Comparison of ENCODE assay signal across 18 cellular contexts in the genomic region with DNA sequence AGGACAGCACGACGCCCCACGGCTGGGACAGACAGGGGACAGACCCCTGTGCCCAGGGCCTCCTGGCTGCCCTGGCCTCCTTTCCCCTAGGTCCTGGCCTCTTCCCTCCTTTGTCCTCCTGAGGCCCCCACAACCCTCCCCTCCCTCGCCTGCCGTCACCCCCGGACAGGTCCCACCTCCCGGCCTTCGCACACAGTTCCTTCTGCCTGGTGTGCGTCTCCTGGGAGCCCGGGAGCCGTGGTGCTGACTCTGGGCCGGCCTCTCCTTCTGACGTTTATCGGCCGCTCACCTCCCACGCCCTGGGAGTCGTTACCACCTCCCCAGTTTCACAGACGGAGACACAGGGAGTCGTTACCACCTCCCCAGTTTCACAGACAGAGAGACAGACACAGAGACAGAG. TPM values are rescaled to one million over a fixed set of nuclear protein-coding genes. Genes with fewer than 3 reads are reported as not detected.
DNase-seq lines count a peak whose midpoint lies in the region; ATAC-seq and TF ChIP-seq lines count a peak whose summit lies in the region.
"Had no signal": no experiment of that assay in that cellular context is flagged by ENCODE, and none has a peak within 500 bp of the region (broad histone marks: within the 10 kb centered on the region; RNA-seq: fewer than 3 reads in every experiment).

No MANE protein-coding gene starts in this region.

- H2BK5ac ChIP-seq in trophoblast cell (ENCODE audit: low read depth, low read length, poor library complexity): peak overlapping the region; percentile 35

- H3K36me3 Mint-ChIP-seq in Caco-2 (ENCODE audit: insufficient read depth, unreplicated experiment): peaks cover 6% of the 10 kb centered on the region
- no peaks in the 10 kb centered on the region for H3K36me3 Mint-ChIP-seq in activated T-helper 1 cell treated with anti-CD3 and anti-CD28 coated beads, Interleukin-12 subunit alpha, Interleukin-12 subunit beta, Interleukin-2, Interleukin-4 antibody, amounts not matched to agents 30 ng/mL and 10 ng/mL and 1 ng/mL, durations not matched to agents 14 hours and 24 hours and 36 hours (ENCODE audit: low read depth)
- H3K36me3 Mint-ChIP-seq: CD8-positive, alpha-beta memory T cell; naive thymus-derived CD8-positive, alpha-beta T cell had no signal

- peak overlapping the region; percentile 90 for H2AK5ac ChIP-seq in trophoblast cell (ENCODE audit: low read length)

- H3K4me3 ChIP-seq in Caco-2 (ENCODE audit: low read depth, low read length) (no peak overlapping the region), trophoblast cell (ENCODE audit: low read depth, low read length) (no peak overlapping the region)
- H3K4me3 ChIP-seq: lung had no signal

- no peak overlapping the region for H3K27ac ChIP-seq in trophoblast cell (ENCODE audit: low read depth, low read length)

- no CpG with 5 or more reads among the region's 19 CpGs for WGBS in trophoblast cell (ENCODE audit: extremely low coverage, insufficient coverage, insufficient read length)

- peak overlapping the region; percentile 93 for H2BK12ac ChIP-seq in trophoblast cell (ENCODE audit: low read length)

- H3K4me3 Mint-ChIP-seq in Caco-2 (ENCODE audit: unreplicated experiment): peak overlapping the region; percentile 70
- H3K4me3 Mint-ChIP-seq in activated T-helper 1 cell treated with anti-CD3 and anti-CD28 coated beads, Interleukin-12 subunit alpha, Interleukin-12 subunit beta, Interleukin-2, Interleukin-4 antibody, amounts not matched to agents 30 ng/mL and 10 ng/mL and 1 ng/mL, durations not matched to agents 14 hours and 24 hours and 36 hours: no peak overlapping the region
- H3K4me3 Mint-ChIP-seq: CD8-positive, alpha-beta memory T cell; naive thymus-derived CD8-positive, alpha-beta T cell had no signal

- peak overlapping the region; percentile 37 for H4K8ac ChIP-seq in trophoblast cell (ENCODE audit: low read depth, low read length)

- intact Hi-C loops in Caco-2 (cut with micrococcal nuclease; ENCODE audit: unreplicated experiment): no loop called here
- intact Hi-C loops in activated T-helper 1 cell treated with anti-CD3 and anti-CD28 coated beads, Interleukin-12 subunit alpha, Interleukin-12 subunit beta, Interleukin-2, Interleukin-4 antibody, amounts not matched to agents 30 ng/mL and 10 ng/mL and 1 ng/mL, durations not matched to agents 14 hours and 24 hours and 36 hours (cut with micrococcal nuclease): no loop called here

- H3K14ac ChIP-seq in trophoblast cell (ENCODE audit: low read length): peak overlapping the region; percentile 71

- H3K4me1 ChIP-seq in Caco-2 (peaks cover 58% of the 10 kb centered on the region), trophoblast cell (ENCODE audit: control insufficient read depth in 1 of 2, insufficient read depth in 2 of 2, low read length in 2 of 2) (peaks cover 41 to 44% of the 10 kb centered on the region in 2 experiments)

- POLR2A ChIA-PET in Caco-2 (lab: Charles Lee): interaction anchor here (0.6 kb wide), 1 partner anchor 18 kb away, joined by 16 read pairs; no protein-coding TSS in a partner anchor

- no peaks in the 10 kb centered on the region for H3K27me3 Mint-ChIP-seq in Caco-2 (ENCODE audit: insufficient read depth, unreplicated experiment)
- peaks cover 2% of the 10 kb centered on the region for H3K27me3 Mint-ChIP-seq in activated T-helper 1 cell treated with anti-CD3 and anti-CD28 coated beads, Interleukin-12 subunit alpha, Interleukin-12 subunit beta, Interleukin-2, Interleukin-4 antibody, amounts not matched to agents 30 ng/mL and 10 ng/mL and 1 ng/mL, durations not matched to agents 14 hours and 24 hours and 36 hours (ENCODE audit: insufficient read depth)
- H3K27me3 Mint-ChIP-seq: naive thymus-derived CD8-positive, alpha-beta T cell had no signal

- no peak overlapping the region for H4K12ac ChIP-seq in trophoblast cell (ENCODE audit: low read depth, low read length)

- peak overlapping the region; percentile 17 for H3K4ac ChIP-seq in trophoblast cell (ENCODE audit: low read depth, low read length)

- peak overlapping the region; percentile 58 for H3K18ac ChIP-seq in trophoblast cell (ENCODE audit: low read length)

- no peak for ATAC-seq in HG03097 (IDR thresholded peaks at IDR 0.05; ENCODE audit: low FRiP score, unreplicated experiment)
- ATAC-seq: naive thymus-derived CD8-positive, alpha-beta T cell; stimulated activated naive CD8-positive, alpha-beta T cell treated with anti-CD3 and anti-CD28 coated beads, Interleukin-15, Interleukin-2, amounts not matched to agents 100 U/mL and 50 U/mL, for 24 hours had no signal

- no peak overlapping the region for H2AFZ ChIP-seq in trophoblast cell (ENCODE audit: insufficient read depth, low read length, poor library complexity)

- DNase-seq in Caco-2 (no peak), amniotic epithelial cell (ENCODE audit: low read depth) (peak; percentile 43), hepatic stellate cell (ENCODE audit: low spot score) (peak; percentile 53), trophoblast cell (no peak), NOMO-1 (lab: John Stamatoyannopoulos, UW; ENCODE audit: unreplicated experiment in 2 of 2) (no peak), NCI-H1436 treated with DMSO at 0.1 percent for 48 hours (lab: John Stamatoyannopoulos, UW) (no peak)
- DNase-seq in activated T-helper 1 cell treated with anti-CD3 and anti-CD28 coated beads, Interleukin-12 subunit alpha, Interleukin-12 subunit beta, Interleukin-2, Interleukin-4 antibody, amounts not matched to agents 30 ng/mL and 10 ng/mL and 1 ng/mL, durations not matched to agents 14 hours and 24 hours and 36 hours (ENCODE audit: low spot score): no peak
- DNase-seq: activated effector memory CD4-positive, alpha-beta T cell treated with Interleukin-2 at 50 U/mL for 16 hours; amygdala; CD8-positive, alpha-beta memory T cell; MM.1S; naive thymus-derived CD8-positive, alpha-beta T cell; NCI-H2029; NCI-H510A treated with DMSO at 0.1 percent for 48 hours; SIG-M5; stimulated activated naive CD8-positive, alpha-beta T cell treated with anti-CD3 and anti-CD28 coated beads, Interleukin-15, Interleukin-2, amounts not matched to agents 100 U/mL and 50 U/mL, for 24 hours had no signal

- H3K4me2 ChIP-seq in trophoblast cell (ENCODE audit: low read length): no peak overlapping the region

- H3K79me2 ChIP-seq in trophoblast cell (ENCODE audit: control insufficient read depth, insufficient read depth, low read length, poor library complexity): peaks cover 7% of the 10 kb centered on the region

- H3K27me3 ChIP-seq in Caco-2 (replicated peaks; ENCODE audit: control insufficient read depth, insufficient read depth, low read length) (no peaks in the 10 kb centered on the region), trophoblast cell (ENCODE audit: insufficient read depth, low read length) (no peaks in the 10 kb centered on the region)

- H4K91ac ChIP-seq in trophoblast cell (ENCODE audit: low read depth, low read length): peak overlapping the region; percentile 52

- H3K9me3 ChIP-seq in Caco-2: no peaks in the 10 kb centered on the region
- peaks cover 5% of the 10 kb centered on the region for H3K9me3 ChIP-seq in trophoblast cell (ENCODE audit: insufficient read depth, low read depth, low read length)

- H3K9ac ChIP-seq in trophoblast cell (ENCODE audit: low read length): no peak overlapping the region

- no TSS peak for BruUV-seq in Caco-2 (replicated peaks; lab: Mats Ljungman, UMichigan)

- H3K4me1 Mint-ChIP-seq in Caco-2 (ENCODE audit: low read depth, unreplicated experiment): peaks cover 29% of the 10 kb centered on the region
- H3K4me1 Mint-ChIP-seq in activated T-helper 1 cell treated with anti-CD3 and anti-CD28 coated beads, Interleukin-12 subunit alpha, Interleukin-12 subunit beta, Interleukin-2, Interleukin-4 antibody, amounts not matched to agents 30 ng/mL and 10 ng/mL and 1 ng/mL, durations not matched to agents 14 hours and 24 hours and 36 hours (ENCODE audit: low read depth): no peaks in the 10 kb centered on the region

- H3K27ac Mint-ChIP-seq in Caco-2 (ENCODE audit: unreplicated experiment): peak overlapping the region; percentile 97
- no peak overlapping the region for H3K27ac Mint-ChIP-seq in activated T-helper 1 cell treated with anti-CD3 and anti-CD28 coated beads, Interleukin-12 subunit alpha, Interleukin-12 subunit beta, Interleukin-2, Interleukin-4 antibody, amounts not matched to agents 30 ng/mL and 10 ng/mL and 1 ng/mL, durations not matched to agents 14 hours and 24 hours and 36 hours
- H3K27ac Mint-ChIP-seq: naive thymus-derived CD8-positive, alpha-beta T cell had no signal

- H2BK120ac ChIP-seq in trophoblast cell (ENCODE audit: insufficient read depth, low read length, poor library complexity): peak overlapping the region; percentile 52

- no peak for TF ChIP-seq CTCF in Caco-2 (IDR thresholded peaks at IDR 0.05; ENCODE audit: insufficient read depth in 1 of 2, low read depth in 1 of 2, low read length in 1 of 2, severe bottlenecking in 1 of 2, unreplicated experiment in 1 of 2)

- CTCF ChIA-PET in Caco-2 (lab: Charles Lee): interaction anchor here (1.1 to 1.8 kb wide), 3 partner anchors 15 to 86 kb away, joined by 3 to 7 read pairs (median 4); no protein-coding TSS in a partner anchor

- H3K36me3 ChIP-seq in Caco-2 (ENCODE audit: control insufficient read depth, insufficient read depth, low read length) (no peaks in the 10 kb centered on the region), trophoblast cell (ENCODE audit: control insufficient read depth in 1 of 2, insufficient read depth in 2 of 2, low read length in 2 of 2) (no peaks in the 10 kb centered on the region)

- no peak overlapping the region for H3K23ac ChIP-seq in trophoblast cell (ENCODE audit: low read length)

- peaks cover 31% of the 10 kb centered on the region for H3K79me1 ChIP-seq in trophoblast cell (ENCODE audit: low read length)

- no peaks in the 10 kb centered on the region for H3K9me3 Mint-ChIP-seq in Caco-2 (ENCODE audit: unreplicated experiment)
- H3K9me3 Mint-ChIP-seq in activated T-helper 1 cell treated with anti-CD3 and anti-CD28 coated beads, Interleukin-12 subunit alpha, Interleukin-12 subunit beta, Interleukin-2, Interleukin-4 antibody, amounts not matched to agents 30 ng/mL and 10 ng/mL and 1 ng/mL, durations not matched to agents 14 hours and 24 hours and 36 hours: no peaks in the 10 kb centered on the region
- H3K9me3 Mint-ChIP-seq: CD8-positive, alpha-beta memory T cell; naive thymus-derived CD8-positive, alpha-beta T cell had no signal

RNA-seq across cellular contexts. Expression of a gene that starts 25.1 kb away (rescaled TPM):
- total RNA-seq in Caco-2 (2022): 5.5 and 6.3 TPM in 2 replicates
- 28.5 and 29.7 TPM in 2 replicates for polyA plus RNA-seq in trophoblast cell (2013)
- 115 and 121 TPM in 2 replicates for total RNA-seq in activated T-helper 1 cell treated with anti-CD3 and anti-CD28 coated beads, Interleukin-12 subunit alpha, Interleukin-12 subunit beta, Interleukin-2, Interleukin-4 antibody, amounts not matched to agents 30 ng/mL and 10 ng/mL and 1 ng/mL, durations not matched to agents 14 hours and 24 hours and 36 hours

Comparison
In these comparisons a context has a peak if more than half of its experiments do, and no peak if none do; other contexts are left out.
1. DNase-seq: peak in amniotic epithelial cell (single experiment) and hepatic stellate cell (single experiment); none in Caco-2 (0 of 2), trophoblast cell (0 of 2), NOMO-1 (0 of 2), activated T-helper 1 cell treated with anti-CD3 and anti-CD28 coated beads, Interleukin-12 subunit alpha, Interleukin-12 subunit beta, Interleukin-2, Interleukin-4 antibody, amounts not matched to agents 30 ng/mL and 10 ng/mL and 1 ng/mL, durations not matched to agents 14 hours and 24 hours and 36 hours (single experiment) and NCI-H1436 treated with DMSO at 0.1 percent for 48 hours (single experiment).
2. RNA of a gene that starts 25.1 kb away (total RNA-seq): 115 to 121 TPM in activated T-helper 1 cell treated with anti-CD3 and anti-CD28 coated beads, Interleukin-12 subunit alpha, Interleukin-12 subunit beta, Interleukin-2, Interleukin-4 antibody, amounts not matched to agents 30 ng/mL and 10 ng/mL and 1 ng/mL, durations not matched to agents 14 hours and 24 hours and 36 hours; 5.5 to 6.3 TPM in Caco-2; every median in the first group is over 10 times any median in the second.